In genomic region chr5:171842006-171842776, GRCh38 we compare ENCODE assay signal across 1 cellular context.
TF ChIP-seq lines count a peak whose summit lies in the region.

No MANE protein-coding gene starts in this region.

TF ChIP-seq in HepG2, 621 proteins besides CTCF, POLR2A, EP300 and RAD21 (continued from another document):
- TF ChIP-seq KIAA2018 (CRISPR knock-in tag; IDR thresholded peaks at IDR 0.05; ENCODE audit: borderline replicate concordance) (no peak), MYNN (CRISPR knock-in tag; IDR thresholded peaks at IDR 0.05; ENCODE audit: low read depth) (no peak)
